In genomic region chr18:21057112-21057511, GRCh38 we compare ENCODE assay signal across 19 cellular contexts.
"Had no signal": no experiment of that assay in that cellular context is flagged by ENCODE, and none has a peak within 500 bp of the region (broad histone marks: within the 10 kb centered on the region; RNA-seq: fewer than 3 reads in every experiment).

No MANE protein-coding gene starts in this region.

- FAIRE-seq: kidney, TTC549 had no signal

- H3K27me3 ChIP-seq: foreskin keratinocyte, vagina had no signal

- ATAC-seq: activated CD8-positive, alpha-beta T cell treated with anti-CD3 and anti-CD28 coated beads for 36 hours; naive thymus-derived CD8-positive, alpha-beta T cell; right cardiac atrium had no signal

- H3K4me3 ChIP-seq: left ventricle myocardium inferior, prostate gland, thoracic aorta, vagina had no signal

- H3K36me3 ChIP-seq: left ventricle myocardium inferior, prostate gland, thoracic aorta, WERI-Rb-1 had no signal

- DNase-seq: activated CD4-positive, alpha-beta T cell treated with anti-CD3 and anti-CD28 coated beads, Interleukin-2, amount 10 ng/mL, durations not matched to agents 7 days and 5 days; activated CD4-positive, CD25-positive, alpha-beta regulatory T cell treated with anti-CD3 and anti-CD28 coated beads, Interleukin-2, amount 50 U/mL, for 72 hours; activated CD8-positive, alpha-beta T cell treated with anti-CD3 and anti-CD28 coated beads for 36 hours; activated gamma-delta T cell treated with Interleukin-2 at 50 U/mL for 16 hours; anterior cingulate cortex; caudate nucleus; effector CD4-positive, alpha-beta T cell; kidney; left ventricle myocardium inferior; naive thymus-derived CD8-positive, alpha-beta T cell; right cardiac atrium; stimulated activated CD4-positive, alpha-beta T cell treated with anti-CD3 and anti-CD28 coated beads, Interleukin-4, amount 100 ng/mL, for 24 hours; stimulated activated naive CD4-positive, alpha-beta T cell treated with Interleukin-2 at 50 U/mL for 16 hours; WERI-Rb-1 had no signal

- H3K27ac ChIP-seq: foreskin keratinocyte, left ventricle myocardium inferior, prostate gland, thoracic aorta, vagina, WERI-Rb-1 had no signal

- H3K9me3 ChIP-seq: left ventricle myocardium inferior, prostate gland, thoracic aorta, vagina had no signal

- H3K4me1 ChIP-seq: prostate gland had no signal
